In genomic region chr5:170846416-170846815, GRCh38 we compare ENCODE assay signal across 25 cellular contexts. TPM values are rescaled to one million over a fixed set of nuclear protein-coding genes. Genes with fewer than 3 reads are reported as not detected.
A peak's percentile ranks its signal among the peaks of the same experiment; 100 is the strongest.
DNase-seq lines count a peak whose midpoint lies in the region; FAIRE-seq and TF ChIP-seq lines count a peak whose summit lies in the region.
"Had no signal": no experiment of that assay in that cellular context is flagged by ENCODE, and none has a peak within 500 bp of the region (broad histone marks: within the 10 kb centered on the region; RNA-seq: fewer than 3 reads in every experiment).

No MANE protein-coding gene starts in this region.

- no peaks in the 10 kb centered on the region for H3K36me3 ChIP-seq in endothelial cell of umbilical vein (ENCODE audit: control insufficient read depth in 2 of 2, extremely low read depth in 1 of 2, insufficient read depth in 2 of 2, low read length in 2 of 2)
- no peaks in the 10 kb centered on the region for H3K36me3 ChIP-seq in A673 (ENCODE audit: insufficient read depth, low read length, poor library complexity, severe bottlenecking)

- POLR2A ChIA-PET in endothelial cell of umbilical vein (lab: Charles Lee) (no interaction called here), A673 (lab: Charles Lee; ENCODE audit: low non-redundant PET) (no interaction called here)

- dilution Hi-C loops in endothelial cell of umbilical vein (cut with MboI; ENCODE audit: extremely low pct_ligation_motif_present, low sequenced_read_pairs): no loop called here

- no peak overlapping the region for H3K4me2 ChIP-seq in endothelial cell of umbilical vein (ENCODE audit: insufficient read depth, low read length)

- H4K20me1 ChIP-seq in endothelial cell of umbilical vein (replicated peaks; ENCODE audit: control insufficient read depth, extremely low read depth, insufficient read depth, low read length): no peaks in the 10 kb centered on the region

- no peak for TF ChIP-seq CTCF in endothelial cell of umbilical vein (IDR thresholded peaks at IDR 0.05; ENCODE audit: extremely low read depth in 1 of 2, insufficient read depth in 1 of 2, low read depth in 1 of 2, low read length in 2 of 2)
- no peak for TF ChIP-seq CTCF in A673 (conservative IDR thresholded peaks at IDR 0.05; ENCODE audit: low read depth, low read length)

- no peak overlapping the region for H3K27ac ChIP-seq in endothelial cell of umbilical vein (ENCODE audit: insufficient read depth, low read depth, low read length)
- H3K27ac ChIP-seq in A673 (ENCODE audit: low read depth, low read length, poor library complexity, severe bottlenecking): no peak overlapping the region
- H3K27ac ChIP-seq: RWPE1 had no signal

- H3K4me3 ChIP-seq in endothelial cell of umbilical vein (replicated peaks in 1 of 3; ENCODE audit: insufficient read depth in 1 of 3, low read depth in 1 of 3, low read length in 3 of 3) (no peak overlapping the region), A673 (ENCODE audit: low read depth, low read length, poor library complexity, severe bottlenecking) (no peak overlapping the region)

- TF ChIP-seq POLR2A in endothelial cell of umbilical vein (IDR thresholded peaks at IDR 0.05; ENCODE audit: low read depth, low read length): no peak

- no peaks in the 10 kb centered on the region for H3K4me1 Mint-ChIP-seq in activated T-helper 2 cell treated with anti-CD3 and anti-CD28 coated beads, Interferon-gamma antibody, Interleukin-2, Interleukin-4, amounts not matched to agents 10 μg/mL and 5 μg/mL and 100 μg/mL, durations not matched to agents 14 hours and 24 hours and 36 hours (ENCODE audit: low read depth)
- H3K4me1 Mint-ChIP-seq: IgD-negative memory B cell had no signal

- CTCF ChIA-PET in endothelial cell of umbilical vein (lab: Charles Lee): no interaction called here
- CTCF ChIA-PET in A673 (lab: Charles Lee): no interaction called here

- DNase-seq in EH (ENCODE audit: low read depth) (peak; percentile 32), SK-N-DZ (ENCODE audit: low spot score) (peak; percentile 15), endothelial cell of umbilical vein (ENCODE audit: low read depth, low spot score) (no peak), GM19238 (ENCODE audit: insufficient read length, low spot score) (no peak), Ammon's horn (ENCODE audit: low spot score) (no peak), A673 (ENCODE audit: low spot score) (no peak)
- no peak for DNase-seq in activated T-helper 2 cell treated with anti-CD3 and anti-CD28 coated beads, Interferon-gamma antibody, Interleukin-2, Interleukin-4, amounts not matched to agents 10 μg/mL and 5 μg/mL and 100 μg/mL, durations not matched to agents 14 hours and 24 hours and 36 hours (ENCODE audit: low spot score)
- DNase-seq: C1 segment of cervical spinal cord; CD8-positive, alpha-beta T cell; DMS53; EL; MV-4-11; NCI-H1105 treated with DMSO at 0.1 percent for 48 hours; NCI-H2029 treated with DMSO at 0.1 percent for 48 hours; NCI-H226; NCI-H524; NCI-H774; NK-92 treated with Interleukin-12 subunit alpha and Interleukin-12 subunit beta, amount 100 ng/mL, for 24 hours; SHP77 treated with DMSO at 0.1 percent for 48 hours; T-helper 1 cell had no signal

- no peaks in the 10 kb centered on the region for H3K27me3 ChIP-seq in endothelial cell of umbilical vein (ENCODE audit: control insufficient read depth in 2 of 2, insufficient read depth in 2 of 2, low read length in 2 of 2)
- H3K27me3 ChIP-seq in A673 (replicated peaks; ENCODE audit: insufficient read depth, low read depth, low read length, poor library complexity): no peaks in the 10 kb centered on the region

- H3K9me3 ChIP-seq in endothelial cell of umbilical vein (replicated peaks; ENCODE audit: control insufficient read depth, insufficient read depth, low read length) (no peaks in the 10 kb centered on the region), A673 (ENCODE audit: low read depth, low read length, poor library complexity, severe bottlenecking) (no peaks in the 10 kb centered on the region)

- H3K79me2 ChIP-seq in endothelial cell of umbilical vein (ENCODE audit: control insufficient read depth, insufficient read depth, low read length): no peaks in the 10 kb centered on the region

- H3K4me3 Mint-ChIP-seq in activated T-helper 2 cell treated with anti-CD3 and anti-CD28 coated beads, Interferon-gamma antibody, Interleukin-2, Interleukin-4, amounts not matched to agents 10 μg/mL and 5 μg/mL and 100 μg/mL, durations not matched to agents 14 hours and 24 hours and 36 hours (ENCODE audit: low read depth): no peak overlapping the region
- H3K4me3 Mint-ChIP-seq: CD8-positive, alpha-beta T cell had no signal

- FAIRE-seq in endothelial cell of umbilical vein (lab: Jason Lieb, UNC): peak; percentile 24
- FAIRE-seq: D721Med, H54, HTR-8/SVneo had no signal

- H3K27me3 Mint-ChIP-seq in activated T-helper 2 cell treated with anti-CD3 and anti-CD28 coated beads, Interferon-gamma antibody, Interleukin-2, Interleukin-4, amounts not matched to agents 10 μg/mL and 5 μg/mL and 100 μg/mL, durations not matched to agents 14 hours and 24 hours and 36 hours (ENCODE audit: low read depth): no peaks in the 10 kb centered on the region
- H3K27me3 Mint-ChIP-seq: IgD-negative memory B cell had no signal

- no peaks in the 10 kb centered on the region for H3K9me1 ChIP-seq in endothelial cell of umbilical vein (replicated peaks; ENCODE audit: control insufficient read depth, extremely low read depth, insufficient read depth, low read length)

- H3K9ac ChIP-seq in endothelial cell of umbilical vein (replicated peaks; ENCODE audit: extremely low read depth, insufficient read depth, low read length): no peak overlapping the region

- no TSS peak for BruUV-seq in endothelial cell of umbilical vein (replicated peaks; lab: Mats Ljungman, UMichigan)
- no TSS peak for BruUV-seq in A673 (replicated peaks; lab: Mats Ljungman, UMichigan)

- intact Hi-C loops in endothelial cell of umbilical vein (cut with micrococcal nuclease): no loop called here
- intact Hi-C loops in activated T-helper 2 cell treated with anti-CD3 and anti-CD28 coated beads, Interferon-gamma antibody, Interleukin-2, Interleukin-4, amounts not matched to agents 10 μg/mL and 5 μg/mL and 100 μg/mL, durations not matched to agents 14 hours and 24 hours and 36 hours (cut with micrococcal nuclease): no loop called here
- intact Hi-C loops in A673 (cut with micrococcal nuclease; ENCODE audit: unreplicated experiment): no loop called here

- H3K4me1 ChIP-seq in endothelial cell of umbilical vein (ENCODE audit: control insufficient read depth, extremely low read depth, insufficient read depth, low read length): no peaks in the 10 kb centered on the region
- no peaks in the 10 kb centered on the region for H3K4me1 ChIP-seq in A673 (ENCODE audit: insufficient read depth, low read length, poor library complexity, severe bottlenecking)

- no peaks in the 10 kb centered on the region for H3K36me3 Mint-ChIP-seq in activated T-helper 2 cell treated with anti-CD3 and anti-CD28 coated beads, Interferon-gamma antibody, Interleukin-2, Interleukin-4, amounts not matched to agents 10 μg/mL and 5 μg/mL and 100 μg/mL, durations not matched to agents 14 hours and 24 hours and 36 hours (ENCODE audit: low read depth)
- H3K36me3 Mint-ChIP-seq: CD8-positive, alpha-beta T cell; IgD-negative memory B cell had no signal

- H3K27ac Mint-ChIP-seq in activated T-helper 2 cell treated with anti-CD3 and anti-CD28 coated beads, Interferon-gamma antibody, Interleukin-2, Interleukin-4, amounts not matched to agents 10 μg/mL and 5 μg/mL and 100 μg/mL, durations not matched to agents 14 hours and 24 hours and 36 hours: no peak overlapping the region
- H3K27ac Mint-ChIP-seq: CD8-positive, alpha-beta T cell; IgD-negative memory B cell had no signal

- H2AFZ ChIP-seq in endothelial cell of umbilical vein (ENCODE audit: low read depth, low read length): no peak overlapping the region

- H3K9me3 Mint-ChIP-seq in activated T-helper 2 cell treated with anti-CD3 and anti-CD28 coated beads, Interferon-gamma antibody, Interleukin-2, Interleukin-4, amounts not matched to agents 10 μg/mL and 5 μg/mL and 100 μg/mL, durations not matched to agents 14 hours and 24 hours and 36 hours: no peaks in the 10 kb centered on the region

TF ChIP-seq in endothelial cell of umbilical vein, 7 proteins besides CTCF, POLR2A, EP300 and RAD21:
- TF ChIP-seq FOS (IDR thresholded peaks at IDR 0.05; ENCODE audit: borderline replicate concordance, insufficient read depth, low read length) (no peak), POLR2AphosphoS5 (IDR thresholded peaks at IDR 0.05; ENCODE audit: insufficient read depth, low read depth, low read length) (no peak), MYC (IDR thresholded peaks at IDR 0.05; ENCODE audit: low read depth, low read length) (no peak), MAX (IDR thresholded peaks at IDR 0.05; ENCODE audit: insufficient read depth, insufficient read length) (no peak), EZH2 (IDR thresholded peaks at IDR 0.05; ENCODE audit: borderline replicate concordance, low read depth, low read length, severe bottlenecking) (no peak), GATA2 (IDR thresholded peaks at IDR 0.05; ENCODE audit: insufficient read depth, insufficient read length, low read depth, low read length) (no peak), JUN (IDR thresholded peaks at IDR 0.05; ENCODE audit: borderline replicate concordance, insufficient read depth, insufficient read length, low read depth) (no peak)
TF ChIP-seq in endothelial cell of umbilical vein: peak in this region for 0.

RNA-seq across cellular contexts. Expression of gene RANBP17, which starts 15.4 kb away (rescaled TPM):
- polyA plus RNA-seq in SK-N-DZ (2014; cell fraction: cytosol; rRNA removed): 14.4 and 29.5 TPM in 2 replicates
- polyA plus RNA-seq in SK-N-DZ (2014; cell fraction: nucleus; rRNA removed): 59.4 and 67.9 TPM in 2 replicates
- 13.6 and 17.1 TPM in 2 replicates for total RNA-seq in endothelial cell of umbilical vein
- 5.6 and 6.1 TPM in 2 replicates for polyA plus RNA-seq in endothelial cell of umbilical vein
- polyA plus RNA-seq in endothelial cell of umbilical vein (2011; cell fraction: cytosol; rRNA removed): 3.4 and 3.8 TPM in 2 replicates
- polyA plus RNA-seq in endothelial cell of umbilical vein (2011; cell fraction: nucleus; rRNA removed): 35.5 and 37.9 TPM in 2 replicates
- polyA plus RNA-seq in endothelial cell of umbilical vein (2012): 4.7 and 6.3 TPM in 2 replicates
- polyA minus RNA-seq in endothelial cell of umbilical vein: 28.3 and 33.3 TPM in 2 replicates
- polyA minus RNA-seq in endothelial cell of umbilical vein (2011; cell fraction: cytosol; rRNA and poly(A)+ RNA removed): 5.8 TPM
- polyA minus RNA-seq in endothelial cell of umbilical vein (2011; cell fraction: nucleus; rRNA and poly(A)+ RNA removed): 87.4 and 135 TPM in 2 replicates
- not detected in 2 replicates for total RNA-seq in activated T-helper 2 cell treated with anti-CD3 and anti-CD28 coated beads, Interferon-gamma antibody, Interleukin-2, Interleukin-4, amounts not matched to agents 10 μg/mL and 5 μg/mL and 100 μg/mL, durations not matched to agents 14 hours and 24 hours and 36 hours
- not detected in 2 replicates for total RNA-seq in A673 (2021)
- total RNA-seq: CD8-positive, alpha-beta T cell had no signal
- polyA plus RNA-seq: IgD-negative memory B cell had no signal

Comparison
In these comparisons a context has a peak if more than half of its experiments do, and no peak if none do; other contexts are left out.
1. DNase-seq: peak in EH (single experiment) and SK-N-DZ (single experiment); none in endothelial cell of umbilical vein (single experiment), GM19238 (single experiment), Ammon's horn (single experiment), activated T-helper 2 cell treated with anti-CD3 and anti-CD28 coated beads, Interferon-gamma antibody, Interleukin-2, Interleukin-4, amounts not matched to agents 10 μg/mL and 5 μg/mL and 100 μg/mL, durations not matched to agents 14 hours and 24 hours and 36 hours (single experiment) and A673 (single experiment).
2. RNA of gene RANBP17, which starts 15.4 kb away (total RNA-seq): 13.6 to 17.1 TPM in endothelial cell of umbilical vein; not detected in activated T-helper 2 cell treated with anti-CD3 and anti-CD28 coated beads, Interferon-gamma antibody, Interleukin-2, Interleukin-4, amounts not matched to agents 10 μg/mL and 5 μg/mL and 100 μg/mL, durations not matched to agents 14 hours and 24 hours and 36 hours and not detected in A673; every median in the first group is over 10 times any median in the second.